In the genomic region with DNA sequence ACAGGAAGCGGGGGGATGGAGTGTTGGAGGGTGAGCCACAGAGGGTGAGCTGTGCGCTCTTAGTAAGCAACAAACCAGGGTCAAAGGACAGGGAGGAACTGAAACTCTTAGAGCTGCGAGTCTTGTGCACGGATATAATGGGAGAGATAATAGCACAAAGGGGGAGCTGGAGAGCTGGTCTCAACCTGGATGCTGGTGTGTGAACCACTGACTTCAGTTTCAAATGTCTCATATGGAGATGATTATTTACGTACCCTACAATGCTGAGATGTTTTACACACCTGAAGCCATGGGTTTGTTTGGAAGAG, we compare ENCODE assay signal across 8 cellular contexts. TPM values are rescaled to one million over a fixed set of nuclear protein-coding genes. Genes with fewer than 3 reads are reported as not detected.
A peak's percentile ranks its signal among the peaks of the same experiment; 100 is the strongest.
DNase-seq lines count a peak whose midpoint lies in the region; ATAC-seq, FAIRE-seq and TF ChIP-seq lines count a peak whose summit lies in the region.

No MANE protein-coding gene starts in this region.

- H2BK20ac ChIP-seq in H1 (ENCODE audit: low read length): no peak overlapping the region

- peaks cover 0 to 5% (median 0%) of the 10 kb centered on the region in 4 experiments; a peak in 2 of 7 replicates for H3K4me1 ChIP-seq in H1 (replicated peaks in 1 of 4; ENCODE audit: control insufficient read depth in 3 of 4, insufficient read depth in 4 of 4, low read length in 3 of 4)

- H3K23me2 ChIP-seq in H1 (ENCODE audit: low read depth, low read length): no peaks in the 10 kb centered on the region

- no peak overlapping the region for H2BK120ac ChIP-seq in H1 (replicated peaks; ENCODE audit: low read depth, low read length)

- peak in 1 of 2 experiments; percentile 15; a peak in 2 of 4 replicates for TF ChIP-seq RAD21 in H1 (IDR thresholded peaks at IDR 0.05 in 1 of 2, conservative IDR thresholded peaks at IDR 0.05 in 1 of 2; ENCODE audit: low read depth in 2 of 2, low read length in 2 of 2)

- no peak overlapping the region for H2BK15ac ChIP-seq in H1 (ENCODE audit: low read length)

- CTCF ChIA-PET in H1 (lab: Charles Lee; ENCODE audit: partially characterized antibody): interaction anchor here (0.7 to 1.0 kb wide), 4 partner anchors 12 to 104 kb away, joined by 3 read pairs; a partner anchor contains a TSS

- no peaks in the 10 kb centered on the region for H3K9me3 ChIP-seq in H1 (ENCODE audit: insufficient read depth in 2 of 2, low read depth in 1 of 2, low read length in 1 of 2)
- H3K9me3 ChIP-seq in MG63: no peaks in the 10 kb centered on the region

- no peak overlapping the region for H2BK12ac ChIP-seq in H1 (ENCODE audit: low read depth, low read length)

- no peak for TF ChIP-seq EP300 in H1 (IDR thresholded peaks at IDR 0.05; ENCODE audit: borderline replicate concordance in 1 of 2, low read depth in 2 of 2, low read length in 2 of 2)

- no peak overlapping the region for H3K4me2 ChIP-seq in H1 (ENCODE audit: insufficient read depth in 1 of 2, low read depth in 2 of 2, low read length in 2 of 2)

- H3K23ac ChIP-seq in H1 (ENCODE audit: insufficient read length): no peak overlapping the region

- peak overlapping the region; percentile 87 for H2AFZ ChIP-seq in H1 (ENCODE audit: low read length)

- no peak overlapping the region for H3K56ac ChIP-seq in H1 (replicated peaks; ENCODE audit: insufficient read length, low read depth, low read length)

- no peak overlapping the region for H2BK5ac ChIP-seq in H1 (ENCODE audit: low read depth, low read length)

- H3K9ac ChIP-seq in H1 (replicated peaks in 1 of 4; ENCODE audit: extremely low read depth in 1 of 4, low read depth in 3 of 4, low read length in 3 of 4): no peak overlapping the region

- no peak for FAIRE-seq in H1 (lab: Jason Lieb, UNC)

- H3K36me3 ChIP-seq in H1 (ENCODE audit: control insufficient read depth in 2 of 4, insufficient read depth in 4 of 4, low read length in 3 of 4) (no peaks in the 10 kb centered on the region), MG63 (no peaks in the 10 kb centered on the region)

- no peak overlapping the region for H4K91ac ChIP-seq in H1 (replicated peaks; ENCODE audit: insufficient read length, low read length)

- no peak overlapping the region for H3K27ac ChIP-seq in H1 (ENCODE audit: low read depth, low read length)

- H3K14ac ChIP-seq in H1 (ENCODE audit: insufficient read length): no peak overlapping the region

- H3K27me3 ChIP-seq in H1 (replicated peaks in 1 of 4; ENCODE audit: control insufficient read depth in 3 of 4, extremely low read depth in 1 of 4, insufficient read depth in 3 of 4, low read length in 3 of 4) (no peaks in the 10 kb centered on the region), MG63 (no peaks in the 10 kb centered on the region)

- no peak overlapping the region for H2AK5ac ChIP-seq in H1 (ENCODE audit: low read depth, low read length)

- no peaks in the 10 kb centered on the region for H3K79me1 ChIP-seq in H1 (ENCODE audit: low read depth, low read length)

- intact Hi-C loops in posterior cingulate gyrus (cut with DNase I): no loop called here

- WGBS in H1 (ENCODE audit: extremely low coverage in 1 of 2, insufficient coverage in 1 of 2, insufficient read length in 1 of 2, insufficient replicate concordance in 2 of 2, low coverage in 1 of 2, low lambda C conversion rate in 2 of 2, missing lambda C conversion rate in 1 of 2), 2 experiments: 73% methylated on average over 5 of the region's 5 CpGs; no CpG with 5 or more reads in 1 of the 2 experiments

- no peak overlapping the region for H3K18ac ChIP-seq in H1 (ENCODE audit: extremely low read depth, low read length)

- no peak overlapping the region for H4K5ac ChIP-seq in H1 (ENCODE audit: insufficient read length, low read depth, low read length)

- no peaks in the 10 kb centered on the region for H4K20me1 ChIP-seq in H1 (replicated peaks in 1 of 2; ENCODE audit: control insufficient read depth in 1 of 2, insufficient read depth in 2 of 2, low read length in 2 of 2)

- no peaks in the 10 kb centered on the region for H3K79me2 ChIP-seq in H1 (ENCODE audit: control insufficient read depth in 1 of 2, insufficient read depth in 2 of 2, low read length in 2 of 2)

- POLR2A ChIA-PET in H1 (lab: Charles Lee; ENCODE audit: partially characterized antibody): interaction anchor here (1.1 kb wide), 1 partner anchor 10 kb away, joined by 3 read pairs; no protein-coding TSS in a partner anchor

- ATAC-seq in GM21576 (IDR thresholded peaks at IDR 0.05; ENCODE audit: unreplicated experiment): peak; percentile 99

- peak; percentile 54 for TF ChIP-seq CTCF in GM12874 (IDR thresholded peaks at IDR 0.05; ENCODE audit: insufficient read depth, low read depth, low read length)
- peak in 1 of 3 experiments; percentile 31; a peak in 1 of 4 replicates for TF ChIP-seq CTCF in H1 (IDR thresholded peaks at IDR 0.05; ENCODE audit: control extremely low read depth in 1 of 3, insufficient read depth in 1 of 3, low read depth in 1 of 3, low read length in 3 of 3)

- no peak for TF ChIP-seq POLR2A in H1 (IDR thresholded peaks at IDR 0.05; ENCODE audit: control extremely low read depth in 1 of 2, low read depth in 2 of 2, low read length in 2 of 2)

- H3K4me3 ChIP-seq in H1 (ENCODE audit: extremely low read depth in 1 of 4, insufficient read depth in 2 of 4, low read depth in 3 of 4, low read length in 4 of 4) (no peak overlapping the region), MG63 (no peak overlapping the region)

- peak overlapping the region; percentile 18; the same call in 1 of the 2 replicates for H4K8ac ChIP-seq in H1 (ENCODE audit: extremely low read depth, insufficient read depth, low read length)

- DNase-seq in HT-29 (ENCODE audit: low spot score): peak; percentile 12
- DNase-seq in H1 (ENCODE audit: low read depth in 1 of 2, low spot score in 2 of 2): no peak
- no peak for DNase-seq in T-helper 9 cell
- DNase-seq in posterior cingulate gyrus: no peak
- DNase-seq in MG63: no peak
- DNase-seq in cortex of kidney (lab: John Stamatoyannopoulos, UW): no peak

- H3K4ac ChIP-seq in H1 (replicated peaks; ENCODE audit: insufficient read length, low read depth, low read length): no peak overlapping the region

TF ChIP-seq in H1, 55 proteins besides CTCF, POLR2A, EP300 and RAD21 (continues in another document):
- TF ChIP-seq, protein P1, sequence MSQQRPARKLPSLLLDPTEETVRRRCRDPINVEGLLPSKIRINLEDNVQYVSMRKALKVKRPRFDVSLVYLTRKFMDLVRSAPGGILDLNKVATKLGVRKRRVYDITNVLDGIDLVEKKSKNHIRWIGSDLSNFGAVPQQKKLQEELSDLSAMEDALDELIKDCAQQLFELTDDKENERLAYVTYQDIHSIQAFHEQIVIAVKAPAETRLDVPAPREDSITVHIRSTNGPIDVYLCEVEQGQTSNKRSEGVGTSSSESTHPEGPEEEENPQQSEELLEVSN (IDR thresholded peaks at IDR 0.05): no peak
- TF ChIP-seq MAFK (IDR thresholded peaks at IDR 0.05; ENCODE audit: low read depth, low read length) (no peak), KDM4A (IDR thresholded peaks at IDR 0.05; ENCODE audit: low read depth, low read length, severe bottlenecking) (no peak), TEAD4 (IDR thresholded peaks at IDR 0.05; ENCODE audit: low read depth, low read length) (no peak), CHD1 (IDR thresholded peaks at IDR 0.05; ENCODE audit: low read depth, low read length) (no peak), CBX5 (IDR thresholded peaks at IDR 0.05; ENCODE audit: low read depth, low read length) (no peak), HDAC2 (IDR thresholded peaks at IDR 0.05; ENCODE audit: borderline replicate concordance in 1 of 2, low read depth in 2 of 2, low read length in 2 of 2) (no peak)
- TF ChIP-seq, protein P2, sequence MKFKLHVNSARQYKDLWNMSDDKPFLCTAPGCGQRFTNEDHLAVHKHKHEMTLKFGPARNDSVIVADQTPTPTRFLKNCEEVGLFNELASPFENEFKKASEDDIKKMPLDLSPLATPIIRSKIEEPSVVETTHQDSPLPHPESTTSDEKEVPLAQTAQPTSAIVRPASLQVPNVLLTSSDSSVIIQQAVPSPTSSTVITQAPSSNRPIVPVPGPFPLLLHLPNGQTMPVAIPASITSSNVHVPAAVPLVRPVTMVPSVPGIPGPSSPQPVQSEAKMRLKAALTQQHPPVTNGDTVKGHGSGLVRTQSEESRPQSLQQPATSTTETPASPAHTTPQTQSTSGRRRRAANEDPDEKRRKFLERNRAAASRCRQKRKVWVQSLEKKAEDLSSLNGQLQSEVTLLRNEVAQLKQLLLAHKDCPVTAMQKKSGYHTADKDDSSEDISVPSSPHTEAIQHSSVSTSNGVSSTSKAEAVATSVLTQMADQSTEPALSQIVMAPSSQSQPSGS (IDR thresholded peaks at IDR 0.05; ENCODE audit: low read length): no peak
- TF ChIP-seq, protein P3, sequence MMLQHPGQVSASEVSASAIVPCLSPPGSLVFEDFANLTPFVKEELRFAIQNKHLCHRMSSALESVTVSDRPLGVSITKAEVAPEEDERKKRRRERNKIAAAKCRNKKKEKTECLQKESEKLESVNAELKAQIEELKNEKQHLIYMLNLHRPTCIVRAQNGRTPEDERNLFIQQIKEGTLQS (IDR thresholded peaks at IDR 0.05; ENCODE audit: insufficient read depth, low read depth, low read length): no peak

RNA-seq across cellular contexts. Expression of a gene that starts 35.9 kb away (rescaled TPM):
- 7.0 and 16.1 TPM in 2 replicates for total RNA-seq in HT-29 (2014; rRNA removed; shearing (Covaris generic))
- 3.6 and 3.9 TPM in 2 replicates for total RNA-seq in H1 (2021; fragmentation: NEBNext Ultra II Directional; extraction: Animal tissue kit (Norgen Biotek cat#: 25700))
- polyA plus RNA-seq in H1 (2011; rRNA removed): 2.0 and 2.8 TPM in 2 replicates
- polyA plus RNA-seq in H1 (2011; cell fraction: cytosol; rRNA removed): 3.3 TPM
- 7.5 TPM for polyA plus RNA-seq in H1 (2011; cell fraction: nucleus; rRNA removed)
- 2.7 to 4.5 TPM (median 4.3 TPM) in 4 replicates for polyA plus RNA-seq in H1 (2012, experiment 1 of 2)
- 1.3 TPM for polyA plus RNA-seq in H1 (2012, experiment 2 of 2)
- 1.7 TPM for polyA plus RNA-seq in H1 (2013, experiment 1 of 2)
- polyA plus RNA-seq in H1 (2013, experiment 2 of 2): 2.2 TPM
- polyA minus RNA-seq in H1 (2011; rRNA and poly(A)+ RNA removed): 3.8 and 5.7 TPM in 2 replicates
- 5.7 TPM for polyA minus RNA-seq in H1 (2011; cell fraction: cytosol; rRNA and poly(A)+ RNA removed)
- 5.0 TPM for polyA minus RNA-seq in H1 (2011; cell fraction: nucleus; rRNA and poly(A)+ RNA removed)
- total RNA-seq in MG63 (2014; rRNA removed; shearing (Covaris generic); ENCODE audit: low replicate concordance): 8.0 and 21.6 TPM in 2 replicates

RNA-seq across cellular contexts. Expression of a gene that starts 37.5 kb away (rescaled TPM):
- 7.5 and 8.1 TPM in 2 replicates for total RNA-seq in HT-29 (2014; rRNA removed; shearing (Covaris generic))
- total RNA-seq in H1 (2021; fragmentation: NEBNext Ultra II Directional; extraction: Animal tissue kit (Norgen Biotek cat#: 25700)): 0.25 and 0.32 TPM in 2 replicates
- 0.03 and 0.06 TPM in 2 replicates for polyA plus RNA-seq in H1 (2011; rRNA removed)
- 0.08 TPM for polyA plus RNA-seq in H1 (2011; cell fraction: cytosol; rRNA removed)
- 0.11 TPM for polyA plus RNA-seq in H1 (2011; cell fraction: nucleus; rRNA removed)
- polyA plus RNA-seq in H1 (2012, experiment 1 of 2): 0.08 to 0.22 TPM (median 0.13 TPM) in 4 replicates
- polyA plus RNA-seq in H1 (2012, experiment 2 of 2): 0.05 TPM
- polyA plus RNA-seq in H1 (2013, experiment 1 of 2): 0.24 TPM
- polyA plus RNA-seq in H1 (2013, experiment 2 of 2): 0.20 TPM
- 0.07 and 0.09 TPM in 2 replicates for polyA minus RNA-seq in H1 (2011; rRNA and poly(A)+ RNA removed)
- 0.22 TPM for polyA minus RNA-seq in H1 (2011; cell fraction: cytosol; rRNA and poly(A)+ RNA removed)
- 0.20 TPM for polyA minus RNA-seq in H1 (2011; cell fraction: nucleus; rRNA and poly(A)+ RNA removed)
- total RNA-seq in MG63 (2014; rRNA removed; shearing (Covaris generic); ENCODE audit: low replicate concordance): 4.4 and 4.5 TPM in 2 replicates
